Comparison of ENCODE assay signal across 17 cellular contexts in the genomic region with DNA sequence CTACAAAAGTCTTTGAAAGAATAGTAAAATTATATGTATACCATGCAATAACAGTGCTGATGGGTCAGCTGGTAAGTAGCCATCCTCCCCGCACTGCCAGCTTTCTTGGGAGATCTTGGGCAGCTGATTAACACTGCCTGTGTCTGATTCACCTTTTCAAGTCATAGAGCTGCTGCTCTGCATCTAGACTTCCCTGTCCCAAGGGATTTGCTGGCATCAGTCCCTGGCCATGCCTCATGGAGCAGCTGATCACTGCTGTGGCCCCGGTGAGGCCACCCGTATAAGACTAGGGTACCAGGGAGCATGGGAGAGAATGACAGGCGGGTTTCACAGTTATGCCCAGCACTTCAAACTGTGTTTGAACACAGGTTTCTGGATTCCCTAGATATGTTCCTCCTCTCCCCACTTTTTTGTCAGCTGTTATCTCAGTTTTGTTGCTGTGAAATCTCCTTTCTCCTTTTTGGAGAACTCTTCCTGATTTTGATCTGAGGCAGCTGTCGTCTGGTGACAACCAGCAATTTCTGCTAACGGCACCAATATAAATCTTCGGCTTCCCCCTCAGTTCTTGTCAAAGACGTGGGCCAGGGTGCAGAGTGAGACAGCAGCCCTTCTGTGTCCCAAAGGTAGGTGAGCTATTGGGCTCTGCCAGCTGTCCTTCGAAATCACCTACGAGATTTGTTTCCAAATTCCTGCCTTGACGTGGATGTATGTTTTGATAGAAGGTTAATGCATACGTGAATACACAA.
"Had no signal": no experiment of that assay in that cellular context is flagged by ENCODE, and none has a peak within 500 bp of the region (broad histone marks: within the 10 kb centered on the region; RNA-seq: fewer than 3 reads in every experiment).

No MANE protein-coding gene starts in this region.

- DNase-seq: activated CD4-positive, alpha-beta T cell treated with anti-CD3 and anti-CD28 coated beads, Interleukin-2, amount 10 ng/mL, durations not matched to agents 7 days and 5 days; activated CD4-positive, CD25-positive, alpha-beta regulatory T cell; activated effector memory CD4-positive, alpha-beta T cell treated with Interleukin-2 at 50 U/mL for 16 hours; activated T-cell treated with anti-CD3 and anti-CD28 coated beads, Interleukin-2, amount 50 U/mL, for 24 hours; body of pancreas; cortex of kidney; effector memory CD4-positive, alpha-beta T cell; glutamatergic neuron; immature natural killer cell; left cardiac atrium; mucosa of descending colon; natural killer cell; psoas muscle; stimulated activated CD4-positive, alpha-beta T cell treated with anti-CD3 and anti-CD28 coated beads, Interleukin-4, amount 100 ng/mL, for 1 hour; stimulated activated CD8-positive, alpha-beta memory T cell treated with anti-CD3 and anti-CD28 coated beads, Interleukin-4, amount 100 ng/mL, for 48 hours had no signal

- H3K27ac ChIP-seq: body of pancreas, psoas muscle, thoracic aorta had no signal

- H3K36me3 ChIP-seq: thoracic aorta had no signal

- H3K9me3 ChIP-seq: body of pancreas, mucosa of descending colon, psoas muscle, thoracic aorta had no signal

- H3K27me3 ChIP-seq: body of pancreas had no signal

- H3K4me3 ChIP-seq: body of pancreas, lung, mucosa of descending colon, psoas muscle, thoracic aorta had no signal

- H3K4me1 ChIP-seq: body of pancreas, psoas muscle had no signal

- ATAC-seq: body of pancreas, left cardiac atrium, mucosa of descending colon, natural killer cell, psoas muscle had no signal
